In the genomic region with DNA sequence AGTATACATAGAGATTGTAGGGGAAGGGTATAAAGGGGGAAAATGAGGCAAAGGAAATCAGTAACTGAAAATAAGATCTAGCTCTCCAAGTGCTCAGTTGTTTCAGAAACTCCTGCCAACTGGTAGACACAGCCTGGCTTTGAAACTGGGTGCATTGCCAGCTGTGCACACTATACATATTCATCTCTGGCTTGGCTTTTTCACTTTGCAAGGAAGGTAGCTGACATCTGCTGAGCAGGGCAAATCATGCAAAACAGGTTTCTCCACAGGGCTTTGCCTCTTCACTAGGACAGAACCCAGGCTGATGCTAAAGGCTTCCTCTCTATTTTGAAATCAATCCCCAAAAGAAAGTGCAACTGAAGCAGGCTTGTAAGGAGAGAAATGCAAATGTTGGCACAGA, we compare ENCODE assay signal across 12 cellular contexts.
DNase-seq lines count a peak whose midpoint lies in the region; ATAC-seq and TF ChIP-seq lines count a peak whose summit lies in the region.
"Had no signal": no experiment of that assay in that cellular context is flagged by ENCODE, and none has a peak within 500 bp of the region (broad histone marks: within the 10 kb centered on the region; RNA-seq: fewer than 3 reads in every experiment).

No MANE protein-coding gene starts in this region.

- ATAC-seq in GM19025 (IDR thresholded peaks at IDR 0.05; ENCODE audit: low read depth, unreplicated experiment) (peak; percentile 78), HG03280 (IDR thresholded peaks at IDR 0.05; ENCODE audit: unreplicated experiment) (peak; percentile 76), GM18505 (IDR thresholded peaks at IDR 0.05; ENCODE audit: unreplicated experiment) (no peak)
- ATAC-seq: naive thymus-derived CD4-positive, alpha-beta T cell had no signal

- DNase-seq in Ammon's horn (ENCODE audit: low spot score) (peak; percentile 39), NCI-H774 (lab: John Stamatoyannopoulos, UW) (peak; percentile 17), SKM-1 (lab: John Stamatoyannopoulos, UW; ENCODE audit: unreplicated experiment) (no peak), iPS-NIHi7 (ENCODE audit: extremely low spot score) (no peak)
- DNase-seq in stimulated activated CD8-positive, alpha-beta memory T cell treated with anti-CD3 and anti-CD28 coated beads, Interleukin-4, amount 100 ng/mL, for 48 hours: no peak
- DNase-seq: activated gamma-delta T cell; GF-D8; KG1; naive thymus-derived CD4-positive, alpha-beta T cell had no signal

- TF ChIP-seq POLR2A in GM18505 (IDR thresholded peaks at IDR 0.05; ENCODE audit: borderline replicate concordance, extremely low read depth, insufficient read depth, insufficient read length): no peak

Comparison
In these comparisons a context has a peak if more than half of its experiments do, and no peak if none do; other contexts are left out.
1. DNase-seq: peak in Ammon's horn (single experiment) and NCI-H774 (single experiment); none in SKM-1 (single experiment), iPS-NIHi7 (single experiment) and stimulated activated CD8-positive, alpha-beta memory T cell treated with anti-CD3 and anti-CD28 coated beads, Interleukin-4, amount 100 ng/mL, for 48 hours (single experiment).